13 cellular contexts compared by ENCODE assay signal in genomic region chr17:50163846-50164696, GRCh38. TPM values are rescaled to one million over a fixed set of nuclear protein-coding genes. Genes with fewer than 3 reads are reported as not detected.
DNase-seq lines count a peak whose midpoint lies in the region; ATAC-seq and TF ChIP-seq lines count a peak whose summit lies in the region.
"Had no signal": no experiment of that assay in that cellular context is flagged by ENCODE, and none has a peak within 500 bp of the region (broad histone marks: within the 10 kb centered on the region; RNA-seq: fewer than 3 reads in every experiment).

No MANE protein-coding gene starts in this region.

- no peaks in the 10 kb centered on the region for H3K36me3 Mint-ChIP-seq in Caco-2 (ENCODE audit: insufficient read depth, unreplicated experiment)
- peaks cover 6% of the 10 kb centered on the region for H3K36me3 Mint-ChIP-seq in activated T-helper 1 cell treated with anti-CD3 and anti-CD28 coated beads, Interleukin-12 subunit alpha, Interleukin-12 subunit beta, Interleukin-2, Interleukin-4 antibody, amounts not matched to agents 30 ng/mL and 10 ng/mL and 1 ng/mL, durations not matched to agents 14 hours and 24 hours and 36 hours (ENCODE audit: low read depth)
- no peaks in the 10 kb centered on the region for H3K36me3 Mint-ChIP-seq in naive B cell
- H3K36me3 Mint-ChIP-seq in T-helper 17 cell (ENCODE audit: low read depth), result no peaks in the 10 kb centered on the region
- H3K36me3 Mint-ChIP-seq: CD14-positive monocyte had no signal

- intact Hi-C loops in Caco-2 (cut with micrococcal nuclease; ENCODE audit: unreplicated experiment), result no loop called here
- intact Hi-C loops in activated T-helper 1 cell treated with anti-CD3 and anti-CD28 coated beads, Interleukin-12 subunit alpha, Interleukin-12 subunit beta, Interleukin-2, Interleukin-4 antibody, amounts not matched to agents 30 ng/mL and 10 ng/mL and 1 ng/mL, durations not matched to agents 14 hours and 24 hours and 36 hours (cut with micrococcal nuclease), result no loop called here

- no TSS peak for BruUV-seq in Caco-2 (replicated peaks; lab: Mats Ljungman, UMichigan)

- DNase-seq in Caco-2 (peak; percentile 53 to 82), naive B cell (peak; percentile 70), SHP77 (lab: John Stamatoyannopoulos, UW) (no peak), NCI-H2029 (lab: John Stamatoyannopoulos, UW) (no peak), T-helper 17 cell (no peak)
- no peak for DNase-seq in activated T-helper 1 cell treated with anti-CD3 and anti-CD28 coated beads, Interleukin-12 subunit alpha, Interleukin-12 subunit beta, Interleukin-2, Interleukin-4 antibody, amounts not matched to agents 30 ng/mL and 10 ng/mL and 1 ng/mL, durations not matched to agents 14 hours and 24 hours and 36 hours (ENCODE audit: low spot score)
- DNase-seq: dorsolateral prefrontal cortex, EL had no signal

- no peak for TF ChIP-seq CTCF in Caco-2 (IDR thresholded peaks at IDR 0.05; ENCODE audit: insufficient read depth in 1 of 2, low read depth in 1 of 2, low read length in 1 of 2, severe bottlenecking in 1 of 2, unreplicated experiment in 1 of 2)

- H3K9me3 Mint-ChIP-seq in Caco-2 (ENCODE audit: unreplicated experiment) (no peaks in the 10 kb centered on the region), naive B cell (no peaks in the 10 kb centered on the region)
- peaks cover 8% of the 10 kb centered on the region for H3K9me3 Mint-ChIP-seq in activated T-helper 1 cell treated with anti-CD3 and anti-CD28 coated beads, Interleukin-12 subunit alpha, Interleukin-12 subunit beta, Interleukin-2, Interleukin-4 antibody, amounts not matched to agents 30 ng/mL and 10 ng/mL and 1 ng/mL, durations not matched to agents 14 hours and 24 hours and 36 hours

- peaks cover 15% of the 10 kb centered on the region for H3K4me1 Mint-ChIP-seq in Caco-2 (ENCODE audit: low read depth, unreplicated experiment)
- peaks cover 34% of the 10 kb centered on the region for H3K4me1 Mint-ChIP-seq in activated T-helper 1 cell treated with anti-CD3 and anti-CD28 coated beads, Interleukin-12 subunit alpha, Interleukin-12 subunit beta, Interleukin-2, Interleukin-4 antibody, amounts not matched to agents 30 ng/mL and 10 ng/mL and 1 ng/mL, durations not matched to agents 14 hours and 24 hours and 36 hours (ENCODE audit: low read depth)
- H3K4me1 Mint-ChIP-seq in naive B cell, result peaks cover 53 to 56% (median 55%) of the 10 kb centered on the region in 3 donors
- H3K4me1 Mint-ChIP-seq in T-helper 17 cell, result peaks cover 34% of the 10 kb centered on the region

- H3K4me1 ChIP-seq in Caco-2, result peaks cover 17% of the 10 kb centered on the region

- H3K27ac Mint-ChIP-seq in Caco-2 (ENCODE audit: unreplicated experiment) (no peak overlapping the region), naive B cell (peak overlapping the region; percentile 70 to 92 (median 78)), T-helper 17 cell (no peak overlapping the region)
- H3K27ac Mint-ChIP-seq in activated T-helper 1 cell treated with anti-CD3 and anti-CD28 coated beads, Interleukin-12 subunit alpha, Interleukin-12 subunit beta, Interleukin-2, Interleukin-4 antibody, amounts not matched to agents 30 ng/mL and 10 ng/mL and 1 ng/mL, durations not matched to agents 14 hours and 24 hours and 36 hours, result peak overlapping the region; percentile 40

- no peak overlapping the region for H3K4me3 ChIP-seq in Caco-2 (ENCODE audit: low read depth, low read length)
- H3K4me3 ChIP-seq: dorsolateral prefrontal cortex had no signal

- H3K27me3 ChIP-seq in Caco-2 (replicated peaks; ENCODE audit: control insufficient read depth, insufficient read depth, low read length), result no peaks in the 10 kb centered on the region
- H3K27me3 ChIP-seq: dorsolateral prefrontal cortex had no signal

- H3K4me3 Mint-ChIP-seq in Caco-2 (ENCODE audit: unreplicated experiment) (no peak overlapping the region), naive B cell (peak overlapping the region; percentile 14 to 88 (median 66)), T-helper 17 cell (no peak overlapping the region)
- no peak overlapping the region for H3K4me3 Mint-ChIP-seq in activated T-helper 1 cell treated with anti-CD3 and anti-CD28 coated beads, Interleukin-12 subunit alpha, Interleukin-12 subunit beta, Interleukin-2, Interleukin-4 antibody, amounts not matched to agents 30 ng/mL and 10 ng/mL and 1 ng/mL, durations not matched to agents 14 hours and 24 hours and 36 hours
- H3K4me3 Mint-ChIP-seq: CD14-positive monocyte had no signal

- no peaks in the 10 kb centered on the region for H3K36me3 ChIP-seq in Caco-2 (ENCODE audit: control insufficient read depth, insufficient read depth, low read length)

- H3K27me3 Mint-ChIP-seq in Caco-2 (ENCODE audit: insufficient read depth, unreplicated experiment) (peaks cover 9% of the 10 kb centered on the region), naive B cell (peaks cover 0 to 4% (median 0%) of the 10 kb centered on the region in 3 donors), T-helper 17 cell (no peaks in the 10 kb centered on the region)
- H3K27me3 Mint-ChIP-seq in activated T-helper 1 cell treated with anti-CD3 and anti-CD28 coated beads, Interleukin-12 subunit alpha, Interleukin-12 subunit beta, Interleukin-2, Interleukin-4 antibody, amounts not matched to agents 30 ng/mL and 10 ng/mL and 1 ng/mL, durations not matched to agents 14 hours and 24 hours and 36 hours (ENCODE audit: insufficient read depth), result peaks cover 3% of the 10 kb centered on the region

- H3K9me3 ChIP-seq in Caco-2, result no peaks in the 10 kb centered on the region
- no peaks in the 10 kb centered on the region for H3K9me3 ChIP-seq in T-helper 17 cell (ENCODE audit: control insufficient read depth, low read length, poor library complexity, severe bottlenecking)

- CTCF ChIA-PET in Caco-2 (lab: Charles Lee), result interaction anchor here (0.7 to 1.1 kb wide), 2 partner anchors 12 to 252 kb away, joined by 4 to 5 read pairs; no protein-coding TSS in a partner anchor

- POLR2A ChIA-PET in Caco-2 (lab: Charles Lee), result no interaction called here

- ATAC-seq in GM21529 (IDR thresholded peaks at IDR 0.05; ENCODE audit: unreplicated experiment) (peak; percentile 46), naive B cell (ENCODE audit: low read depth in 2 of 2) (peak; percentile 48 to 53), HG02885 (IDR thresholded peaks at IDR 0.05; ENCODE audit: poor library complexity, unreplicated experiment) (no peak), T-helper 17 cell (no peak)

RNA-seq across cellular contexts. Expression of gene SGCA, which starts 1.7 kb away (rescaled TPM):
- total RNA-seq in Caco-2 (2022) (not detected in 2 replicates), T-helper 17 cell (not detected)
- total RNA-seq in activated T-helper 1 cell treated with anti-CD3 and anti-CD28 coated beads, Interleukin-12 subunit alpha, Interleukin-12 subunit beta, Interleukin-2, Interleukin-4 antibody, amounts not matched to agents 30 ng/mL and 10 ng/mL and 1 ng/mL, durations not matched to agents 14 hours and 24 hours and 36 hours, result 0.32 and 0.49 TPM in 2 replicates
- polyA plus RNA-seq in naive B cell (ENCODE audit: low read depth in 6 of 6), result 10 to 100 TPM in 1 of 6 donors, 1 to 10 TPM in 5; 2.0 to 16.6 (median 3.5) TPM
- total RNA-seq: renal cortical epithelial cell; T-helper 2 cell treated with Interferon-gamma antibody and Interleukin-4, amounts not matched to agents 100 ng/mL and 5 ng/mL, for 36 hours had no signal

RNA-seq across cellular contexts. Expression of gene PPP1R9B, which starts 13.6 kb away (rescaled TPM):
- 74.8 and 76.2 TPM in 2 replicates for total RNA-seq in Caco-2 (2022)
- total RNA-seq in activated T-helper 1 cell treated with anti-CD3 and anti-CD28 coated beads, Interleukin-12 subunit alpha, Interleukin-12 subunit beta, Interleukin-2, Interleukin-4 antibody, amounts not matched to agents 30 ng/mL and 10 ng/mL and 1 ng/mL, durations not matched to agents 14 hours and 24 hours and 36 hours, result 97.1 and 101 TPM in 2 replicates
- polyA plus RNA-seq in naive B cell (ENCODE audit: low read depth in 6 of 6), result 1 to 10 TPM in 5 of 6 donors, under 1 TPM in 1; 0.55 to 3.5 (median 2.3) TPM
- total RNA-seq in T-helper 17 cell, result 100 to 1,000 TPM in 1 of 2 donors, 10 to 100 TPM in 1; 82.9 to 111 TPM

RNA-seq across cellular contexts. Expression of gene SAMD14, which starts 34.1 kb away (rescaled TPM):
- total RNA-seq in Caco-2 (2022) (2.2 and 3.4 TPM in 2 replicates), T-helper 17 cell (1 to 10 TPM; 1.7 to 5.8 TPM)
- total RNA-seq in activated T-helper 1 cell treated with anti-CD3 and anti-CD28 coated beads, Interleukin-12 subunit alpha, Interleukin-12 subunit beta, Interleukin-2, Interleukin-4 antibody, amounts not matched to agents 30 ng/mL and 10 ng/mL and 1 ng/mL, durations not matched to agents 14 hours and 24 hours and 36 hours, result 1.6 and 3.6 TPM in 2 replicates
- under 1 TPM in 2 of 6 donors, not detected in 4; 0.11 to 0.31 TPM for polyA plus RNA-seq in naive B cell (ENCODE audit: low read depth in 6 of 6)
- polyA plus RNA-seq: CD14-positive monocyte had no signal

RNA-seq across cellular contexts. Expression of gene COL1A1, which starts 37.4 kb away (rescaled TPM):
- 23.4 and 27.3 TPM in 2 replicates for total RNA-seq in Caco-2 (2022)
- 1.2 and 2.0 TPM in 2 replicates for total RNA-seq in activated T-helper 1 cell treated with anti-CD3 and anti-CD28 coated beads, Interleukin-12 subunit alpha, Interleukin-12 subunit beta, Interleukin-2, Interleukin-4 antibody, amounts not matched to agents 30 ng/mL and 10 ng/mL and 1 ng/mL, durations not matched to agents 14 hours and 24 hours and 36 hours
- under 1 TPM in 2 of 6 donors, not detected in 4; 0.23 to 0.80 TPM for polyA plus RNA-seq in naive B cell (ENCODE audit: low read depth in 6 of 6)
- total RNA-seq in T-helper 17 cell, result 10 to 100 TPM; 15.4 to 16.6 TPM
- polyA plus RNA-seq: CD14-positive monocyte had no signal

Comparison
In these comparisons a context has a peak if more than half of its experiments do, and no peak if none do; other contexts are left out.
1. DNase-seq: peak in Caco-2 (2 of 2) and naive B cell (single experiment); none in activated T-helper 1 cell treated with anti-CD3 and anti-CD28 coated beads, Interleukin-12 subunit alpha, Interleukin-12 subunit beta, Interleukin-2, Interleukin-4 antibody, amounts not matched to agents 30 ng/mL and 10 ng/mL and 1 ng/mL, durations not matched to agents 14 hours and 24 hours and 36 hours (single experiment), SHP77 (0 of 2), NCI-H2029 (single experiment) and T-helper 17 cell (0 of 3).
2. H3K27ac Mint-ChIP-seq: peak in activated T-helper 1 cell treated with anti-CD3 and anti-CD28 coated beads, Interleukin-12 subunit alpha, Interleukin-12 subunit beta, Interleukin-2, Interleukin-4 antibody, amounts not matched to agents 30 ng/mL and 10 ng/mL and 1 ng/mL, durations not matched to agents 14 hours and 24 hours and 36 hours (single experiment) and naive B cell (6 of 6); none in Caco-2 (single experiment) and T-helper 17 cell (single experiment).
3. H3K4me3 Mint-ChIP-seq: peak in naive B cell (8 of 8); none in Caco-2 (single experiment), activated T-helper 1 cell treated with anti-CD3 and anti-CD28 coated beads, Interleukin-12 subunit alpha, Interleukin-12 subunit beta, Interleukin-2, Interleukin-4 antibody, amounts not matched to agents 30 ng/mL and 10 ng/mL and 1 ng/mL, durations not matched to agents 14 hours and 24 hours and 36 hours (single experiment) and T-helper 17 cell (single experiment).
4. ATAC-seq: peak in GM21529 (single experiment) and naive B cell (2 of 2); none in HG02885 (single experiment) and T-helper 17 cell (single experiment).